In the genomic region with DNA sequence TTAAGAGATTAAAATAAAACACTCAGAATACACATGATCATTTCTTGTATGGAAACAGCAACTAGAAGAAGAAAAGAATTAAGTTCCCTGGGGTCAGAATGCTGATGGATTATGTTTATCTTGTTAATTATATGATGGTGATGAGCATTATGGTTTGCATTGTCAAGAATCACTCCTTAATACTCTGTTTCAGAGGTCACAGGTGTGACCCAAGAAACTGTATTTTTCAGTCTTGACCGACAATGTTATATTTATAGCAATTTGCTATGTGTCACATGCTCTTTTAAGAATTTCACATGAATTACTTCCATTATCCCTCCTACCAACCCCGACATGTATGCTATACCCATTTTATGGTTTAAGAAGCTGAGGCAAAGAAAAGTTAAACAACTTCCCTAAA, we compare ENCODE assay signal across 9 cellular contexts. TPM values are rescaled to one million over a fixed set of nuclear protein-coding genes. Genes with fewer than 3 reads are reported as not detected.
"Had no signal": no experiment of that assay in that cellular context is flagged by ENCODE, and none has a peak within 500 bp of the region (broad histone marks: within the 10 kb centered on the region; RNA-seq: fewer than 3 reads in every experiment).

No MANE protein-coding gene starts in this region.

- H3K4me2 ChIP-seq: GM23338 had no signal

- ATAC-seq: GM23338, HCT116 had no signal

- H3K4me1 ChIP-seq: HAP-1 had no signal

- H3K4me3 ChIP-seq: GM23248, GM23338, HAP-1 had no signal

- H3K9ac ChIP-seq: GM23248 had no signal

- H3K9me3 ChIP-seq: HAP-1 had no signal

- H2AFZ ChIP-seq: GM23248, GM23338 had no signal

- H3K36me3 ChIP-seq: HAP-1 had no signal

- H3K27ac ChIP-seq: GM23248 had no signal

- DNase-seq: GM23248, GOT3, H7, H9, HCEC 1CT, HFFc6 had no signal

RNA-seq across cellular contexts. Expression of gene CHRM2, which starts 2.7 kb away (rescaled TPM):
- total RNA-seq: H7, H9 had no signal
